9 cellular contexts compared by ENCODE assay signal in the genomic region with DNA sequence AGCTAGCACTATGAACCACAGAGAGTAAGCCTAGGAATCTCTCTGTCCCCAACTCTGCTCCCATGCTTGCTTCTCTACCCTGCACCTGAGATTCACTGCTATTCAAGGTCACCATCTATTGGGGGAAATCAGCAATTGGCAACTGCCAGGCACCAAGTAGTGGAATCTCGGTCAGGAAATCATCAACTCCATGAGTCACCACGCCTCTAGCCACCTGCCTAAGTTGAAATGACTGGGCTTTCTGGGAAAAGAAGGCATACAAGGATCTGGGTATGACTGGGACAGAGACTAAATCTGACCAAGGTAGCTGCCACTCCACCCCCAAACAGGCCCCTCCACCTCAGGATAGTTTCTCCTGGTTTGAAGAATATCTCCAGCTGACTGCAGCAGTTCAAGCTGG.
DNase-seq lines count a peak whose midpoint lies in the region; ATAC-seq and TF ChIP-seq lines count a peak whose summit lies in the region.
"Had no signal": no experiment of that assay in that cellular context is flagged by ENCODE, and none has a peak within 500 bp of the region (broad histone marks: within the 10 kb centered on the region; RNA-seq: fewer than 3 reads in every experiment).

No MANE protein-coding gene starts in this region.

- peak overlapping the region; percentile 97 for H3K27ac Mint-ChIP-seq in activated T-cell treated with anti-CD3 and anti-CD28 coated beads, Interleukin-2, amount 50 U/mL, for 24 hours

- no peak overlapping the region for H3K27ac ChIP-seq in sigmoid colon

- H3K9me3 Mint-ChIP-seq in activated T-cell treated with anti-CD3 and anti-CD28 coated beads, Interleukin-2, amount 50 U/mL, for 24 hours, result peaks cover 8% of the 10 kb centered on the region

- H3K27me3 Mint-ChIP-seq in activated T-cell treated with anti-CD3 and anti-CD28 coated beads, Interleukin-2, amount 50 U/mL, for 24 hours, result no peaks in the 10 kb centered on the region

- DNase-seq in activated T-cell treated with anti-CD3 and anti-CD28 coated beads, Interleukin-2, amount 50 U/mL, for 24 hours, result peak; percentile 74
- peak; percentile 45 to 53 for DNase-seq in stimulated activated CD4-positive, alpha-beta T cell treated with anti-CD3 and anti-CD28 coated beads, Interleukin-2, amount 100 ng/mL, for 48 hours
- no peak for DNase-seq in AG08395 (ENCODE audit: low spot score)
- no peak for DNase-seq in C1 segment of cervical spinal cord (lab: John Stamatoyannopoulos, UW)
- DNase-seq in NCI-H1417 (lab: John Stamatoyannopoulos, UW), result no peak
- DNase-seq in sigmoid colon, result no peak
- DNase-seq: T-helper 9 cell had no signal

- peak; percentile 48 for ATAC-seq in GM19023 (IDR thresholded peaks at IDR 0.05; ENCODE audit: unreplicated experiment)
- peak; percentile 35 for ATAC-seq in HG02973 (IDR thresholded peaks at IDR 0.05; ENCODE audit: unreplicated experiment)

- no peaks in the 10 kb centered on the region for H3K27me3 ChIP-seq in sigmoid colon

- intact Hi-C loops in sigmoid colon (cut with DNase I), result no loop called here

- H3K4me1 ChIP-seq in sigmoid colon, result no peaks in the 10 kb centered on the region

- no peak for TF ChIP-seq EP300 in sigmoid colon (IDR thresholded peaks at IDR 0.05)

- no peak for TF ChIP-seq CTCF in sigmoid colon (IDR thresholded peaks at IDR 0.05)

- H3K4me1 Mint-ChIP-seq in activated T-cell treated with anti-CD3 and anti-CD28 coated beads, Interleukin-2, amount 50 U/mL, for 24 hours (ENCODE audit: low read depth), result peaks cover 79% of the 10 kb centered on the region

- no peak for TF ChIP-seq POLR2A in sigmoid colon (IDR thresholded peaks at IDR 0.05)

- no peaks in the 10 kb centered on the region for H3K36me3 ChIP-seq in sigmoid colon

- peak overlapping the region; percentile 64 for H3K4me3 Mint-ChIP-seq in activated T-cell treated with anti-CD3 and anti-CD28 coated beads, Interleukin-2, amount 50 U/mL, for 24 hours

- H3K9me3 ChIP-seq in sigmoid colon, result no peaks in the 10 kb centered on the region

- H3K4me3 ChIP-seq in sigmoid colon, result no peak overlapping the region

- peaks cover 9% of the 10 kb centered on the region for H3K36me3 Mint-ChIP-seq in activated T-cell treated with anti-CD3 and anti-CD28 coated beads, Interleukin-2, amount 50 U/mL, for 24 hours (ENCODE audit: low read depth)

- WGBS in sigmoid colon, 2 donors, result 69 to 84% methylated on average over 2 of the region's 2 CpGs

Comparison
In these comparisons a context has a peak if more than half of its experiments do, and no peak if none do; other contexts are left out.
1. DNase-seq: peak in activated T-cell treated with anti-CD3 and anti-CD28 coated beads, Interleukin-2, amount 50 U/mL, for 24 hours (single experiment) and stimulated activated CD4-positive, alpha-beta T cell treated with anti-CD3 and anti-CD28 coated beads, Interleukin-2, amount 100 ng/mL, for 48 hours (2 of 2); none in AG08395 (single experiment), C1 segment of cervical spinal cord (0 of 14), NCI-H1417 (0 of 3) and sigmoid colon (single experiment).